1 cellular context compared by ENCODE assay signal in the genomic region with DNA sequence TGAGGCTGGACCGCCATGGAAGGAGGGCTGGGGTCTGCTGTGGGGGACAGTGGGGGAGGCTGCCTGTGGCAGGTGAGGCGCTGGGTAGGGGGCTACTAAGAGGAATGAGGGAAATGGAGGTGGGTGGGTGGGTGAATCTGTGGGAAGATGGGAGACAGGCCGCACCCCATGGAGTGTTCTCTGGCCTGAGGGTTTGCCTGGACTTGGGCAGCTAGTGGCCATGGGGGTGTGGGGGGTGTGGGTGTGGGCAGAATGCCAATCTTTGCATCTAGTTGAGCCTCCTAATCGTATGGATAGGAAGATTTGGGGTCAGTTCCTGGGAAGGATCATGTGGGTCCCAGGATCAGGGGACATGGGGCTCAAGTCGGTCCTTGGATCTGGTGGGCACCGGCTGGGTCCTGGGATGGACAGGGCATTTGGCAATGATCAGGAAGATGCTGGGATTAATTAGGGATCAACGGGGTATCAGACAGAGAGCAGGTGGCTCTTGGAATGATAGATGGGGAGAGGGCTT.
TF ChIP-seq lines count a peak whose summit lies in the region.

No MANE protein-coding gene starts in this region.

TF ChIP-seq in liver, 16 proteins besides CTCF, POLR2A, EP300 and RAD21 (continued from another document):
- TF ChIP-seq, protein P1, sequence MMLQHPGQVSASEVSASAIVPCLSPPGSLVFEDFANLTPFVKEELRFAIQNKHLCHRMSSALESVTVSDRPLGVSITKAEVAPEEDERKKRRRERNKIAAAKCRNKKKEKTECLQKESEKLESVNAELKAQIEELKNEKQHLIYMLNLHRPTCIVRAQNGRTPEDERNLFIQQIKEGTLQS (IDR thresholded peaks at IDR 0.05) = no peak
- TF ChIP-seq JUND (IDR thresholded peaks at IDR 0.05) = no peak
